7 cellular contexts compared by ENCODE assay signal in genomic region chr2:241540391-241540765, GRCh38. TPM values are rescaled to one million over a fixed set of nuclear protein-coding genes. Genes with fewer than 3 reads are reported as not detected.
DNase-seq lines count a peak whose midpoint lies in the region; ATAC-seq, FAIRE-seq and TF ChIP-seq lines count a peak whose summit lies in the region.

No MANE protein-coding gene starts in this region.

- no peaks in the 10 kb centered on the region; the same call in 1 of the 2 replicates for H3F3A ChIP-seq in GM23338 (replicated peaks; ENCODE audit: low read depth)

- peaks cover 36% of the 10 kb centered on the region for H3K27me3 Mint-ChIP-seq in GM23338 (ENCODE audit: insufficient read depth, low read depth, poor library complexity)
- peaks cover 17% of the 10 kb centered on the region for H3K27me3 Mint-ChIP-seq in astrocyte (ENCODE audit: low read depth, unreplicated experiment)
- peaks cover 22 to 27% of the 10 kb centered on the region in 2 donors for H3K27me3 Mint-ChIP-seq in stimulated activated naive B cell treated with anti-CD40 and anti-IgM and Interleukin-4, amounts not matched to agents 10 μg/mL and 1 μg/mL and 100 μg/mL, for 72 hours

- H3K36me3 ChIP-seq in GM23338 (ENCODE audit: insufficient read depth) (no peaks in the 10 kb centered on the region), astrocyte (ENCODE audit: insufficient read depth, low read length) (no peaks in the 10 kb centered on the region)

- H3K79me2 ChIP-seq in GM23338 (replicated peaks; ENCODE audit: insufficient read depth) (no peaks in the 10 kb centered on the region), astrocyte (ENCODE audit: insufficient read depth, low read length) (no peaks in the 10 kb centered on the region)

- H3K27me3 ChIP-seq in GM23338 (ENCODE audit: insufficient read depth), result peaks cover 41% of the 10 kb centered on the region
- peaks cover 4% of the 10 kb centered on the region for H3K27me3 ChIP-seq in astrocyte (ENCODE audit: insufficient read depth, low read length)

- H2AFZ ChIP-seq in GM23338 (peak overlapping the region; percentile 97), astrocyte (ENCODE audit: low read depth, low read length) (peak overlapping the region; percentile 79)

- no peak overlapping the region for H3K27ac ChIP-seq in GM23338 (ENCODE audit: low read depth)
- H3K27ac ChIP-seq in astrocyte (ENCODE audit: low read depth, low read length), result no peak overlapping the region

- H3K36me3 Mint-ChIP-seq in GM23338 (ENCODE audit: low read depth) (no peaks in the 10 kb centered on the region; the same call in 2 of the 3 replicates), astrocyte (ENCODE audit: low read depth, unreplicated experiment) (no peaks in the 10 kb centered on the region)
- no peaks in the 10 kb centered on the region for H3K36me3 Mint-ChIP-seq in stimulated activated naive B cell treated with anti-CD40 and anti-IgM and Interleukin-4, amounts not matched to agents 10 μg/mL and 1 μg/mL and 100 μg/mL, for 72 hours

- H3K9me2 ChIP-seq in GM23338 (ENCODE audit: insufficient read depth), result no peaks in the 10 kb centered on the region

- peak overlapping the region; percentile 75 for H3K4me3 Mint-ChIP-seq in GM23338
- peak overlapping the region; percentile 73 for H3K4me3 Mint-ChIP-seq in astrocyte (ENCODE audit: unreplicated experiment)
- H3K4me3 Mint-ChIP-seq in stimulated activated naive B cell treated with anti-CD40 and anti-IgM and Interleukin-4, amounts not matched to agents 10 μg/mL and 1 μg/mL and 100 μg/mL, for 72 hours, result peak overlapping the region; percentile 76 to 82

- peak; percentile 13 for ATAC-seq in GM23338
- no peak for ATAC-seq in stimulated activated naive B cell treated with anti-CD40 and anti-IgM and Interleukin-4, amounts not matched to agents 10 μg/mL and 1 μg/mL and 100 μg/mL, for 72 hours (replicated peaks)
- no peak for ATAC-seq in HG02763 (IDR thresholded peaks at IDR 0.05; ENCODE audit: unreplicated experiment)

- no peak overlapping the region for H3K9ac ChIP-seq in astrocyte (ENCODE audit: low read length)

- H3K4me1 ChIP-seq in GM23338 (ENCODE audit: insufficient read depth), result peaks cover 5% of the 10 kb centered on the region; the same call in 1 of the 2 replicates
- H3K4me1 ChIP-seq in astrocyte (ENCODE audit: insufficient read depth, low read length), result peaks cover 22% of the 10 kb centered on the region

- H3K4me1 Mint-ChIP-seq in GM23338 (peaks cover 11% of the 10 kb centered on the region; the same call in 2 of the 3 replicates), astrocyte (ENCODE audit: low read depth, unreplicated experiment) (peaks cover 4% of the 10 kb centered on the region)
- H3K4me1 Mint-ChIP-seq in stimulated activated naive B cell treated with anti-CD40 and anti-IgM and Interleukin-4, amounts not matched to agents 10 μg/mL and 1 μg/mL and 100 μg/mL, for 72 hours, result peaks cover 2 to 5% of the 10 kb centered on the region in 2 donors

- H3K9me3 ChIP-seq in astrocyte (ENCODE audit: insufficient read depth, low read depth, low read length), result no peaks in the 10 kb centered on the region

- peak overlapping the region; percentile 72 for H3K4me3 ChIP-seq in GM23338
- peak overlapping the region; percentile 55 for H3K4me3 ChIP-seq in astrocyte (ENCODE audit: insufficient read depth, low read depth, low read length)

- no peak for FAIRE-seq in astrocyte (lab: Jason Lieb, UNC)

- H3K9me3 Mint-ChIP-seq in GM23338, result no peaks in the 10 kb centered on the region
- H3K9me3 Mint-ChIP-seq in astrocyte (ENCODE audit: unreplicated experiment), result no peaks in the 10 kb centered on the region
- no peaks in the 10 kb centered on the region for H3K9me3 Mint-ChIP-seq in stimulated activated naive B cell treated with anti-CD40 and anti-IgM and Interleukin-4, amounts not matched to agents 10 μg/mL and 1 μg/mL and 100 μg/mL, for 72 hours

- H3K27ac Mint-ChIP-seq in GM23338 (no peak overlapping the region), astrocyte (ENCODE audit: unreplicated experiment) (peak overlapping the region; percentile 88)
- peak overlapping the region; percentile 14 for H3K27ac Mint-ChIP-seq in stimulated activated naive B cell treated with anti-CD40 and anti-IgM and Interleukin-4, amounts not matched to agents 10 μg/mL and 1 μg/mL and 100 μg/mL, for 72 hours

- H4K20me1 ChIP-seq in GM23338 (replicated peaks; ENCODE audit: insufficient read depth) (no peaks in the 10 kb centered on the region), astrocyte (ENCODE audit: insufficient read depth, low read length) (no peaks in the 10 kb centered on the region)

- no peak for TF ChIP-seq CTCF in GM23338 (conservative IDR thresholded peaks at IDR 0.05; ENCODE audit: low read depth in 2 of 2)
- TF ChIP-seq CTCF in astrocyte (IDR thresholded peaks at IDR 0.05; ENCODE audit: insufficient read depth, low read depth, low read length), result no peak

- H3K4me2 ChIP-seq in GM23338 (peak overlapping the region; percentile 88), astrocyte (ENCODE audit: low read length) (peak overlapping the region; percentile 86)

- DNase-seq in GM23338 (ENCODE audit: low spot score) (no peak), astrocyte (ENCODE audit: low read depth) (peak; percentile 49), islet precursor cell (peak; percentile 74), occipital lobe (lab: John Stamatoyannopoulos, UW) (no peak), NCI-H2107 treated with DMSO at 0.1 percent for 48 hours (lab: John Stamatoyannopoulos, UW; ENCODE audit: unreplicated experiment) (no peak)
- no peak for DNase-seq in stimulated activated naive B cell treated with anti-CD40 and anti-IgM and Interleukin-4, amounts not matched to agents 10 μg/mL and 1 μg/mL and 100 μg/mL, for 72 hours

TF ChIP-seq in GM23338, 12 proteins besides CTCF, POLR2A, EP300 and RAD21 (continues in another document):
- TF ChIP-seq JUNB (IDR thresholded peaks at IDR 0.05; ENCODE audit: unreplicated experiment) (no peak), ZNF462 (CRISPR knock-in tag; IDR thresholded peaks at IDR 0.05) (no peak), STAT1 (IDR thresholded peaks at IDR 0.05; ENCODE audit: unreplicated experiment) (no peak), ZNF331 (CRISPR knock-in tag; IDR thresholded peaks at IDR 0.05; ENCODE audit: low read depth) (no peak)

RNA-seq across cellular contexts. Expression of gene BOK, which starts 18.2 kb away (rescaled TPM):
- total RNA-seq in GM23338 (2014; rRNA removed; shearing (Covaris generic)), result 33.4 and 36.7 TPM in 2 replicates
- polyA plus RNA-seq in GM23338 (2016; fragmentation: Nextera tagmentation; extraction: Ambion mirVana), result 13.5 and 13.6 TPM in 2 replicates
- 64.2 and 64.9 TPM in 2 replicates for total RNA-seq in astrocyte
- 22.8 TPM for total RNA-seq in occipital lobe

RNA-seq across cellular contexts. Expression of gene STK25, which starts 32.0 kb away (rescaled TPM):
- total RNA-seq in GM23338 (2014; rRNA removed; shearing (Covaris generic)), result 275 and 304 TPM in 2 replicates
- 125 and 142 TPM in 2 replicates for polyA plus RNA-seq in GM23338 (2016; fragmentation: Nextera tagmentation; extraction: Ambion mirVana)
- total RNA-seq in astrocyte (185 and 211 TPM in 2 replicates), occipital lobe (160 TPM)

Comparison
In these comparisons a context has a peak if more than half of its experiments do, and no peak if none do; other contexts are left out.
1. DNase-seq: peak in astrocyte (single experiment) and islet precursor cell (single experiment); none in GM23338 (single experiment), stimulated activated naive B cell treated with anti-CD40 and anti-IgM and Interleukin-4, amounts not matched to agents 10 μg/mL and 1 μg/mL and 100 μg/mL, for 72 hours (single experiment), occipital lobe (single experiment) and NCI-H2107 treated with DMSO at 0.1 percent for 48 hours (single experiment).
2. Peak in every context shown above with its lines, with median percentiles within 50 percentile points of each other: H3K4me3 Mint-ChIP-seq.